ENCODE assay signal across 7 cellular contexts in genomic region chr5:127265473-127265872, GRCh38. TPM values are rescaled to one million over a fixed set of nuclear protein-coding genes. Genes with fewer than 3 reads are reported as not detected.
"Had no signal": no experiment of that assay in that cellular context is flagged by ENCODE, and none has a peak within 500 bp of the region (broad histone marks: within the 10 kb centered on the region; RNA-seq: fewer than 3 reads in every experiment).

No MANE protein-coding gene starts in this region.

RNA-seq across cellular contexts. Expression of gene MEGF10, which starts 25.1 kb away (rescaled TPM):
- total RNA-seq: activated naive CD4-positive, alpha-beta T cell treated with anti-CD3 and anti-CD28 coated beads for 36 hours; activated naive CD8-positive, alpha-beta T cell treated with anti-CD3 and anti-CD28 coated beads for 36 hours; activated naive CD8-positive, alpha-beta T cell treated with anti-CD3 and anti-CD28 coated beads, Interleukin-2, amount 10 ng/mL, durations not matched to agents 7 days and 5 days; activated T-cell treated with anti-CD3 and anti-CD28 coated beads, Interleukin-2, amount 50 U/mL, for 4 hours; activated T-helper 1 cell treated with anti-CD3 and anti-CD28 coated beads, Interleukin-12 subunit alpha, Interleukin-12 subunit beta, Interleukin-2, Interleukin-4 antibody, amounts not matched to agents 30 ng/mL and 10 ng/mL and 1 ng/mL, durations not matched to agents 14 hours and 24 hours and 36 hours; activated T-helper 2 cell treated with anti-CD3 and anti-CD28 coated beads, Interferon-gamma antibody, Interleukin-2, Interleukin-4, amounts not matched to agents 10 μg/mL and 5 μg/mL and 100 μg/mL, durations not matched to agents 14 hours and 24 hours and 36 hours; bronchial epithelial cell had no signal
